ENCODE assay signal across 18 cellular contexts in genomic region chr4:72592076-72592475, GRCh38. TPM values are rescaled to one million over a fixed set of nuclear protein-coding genes. Genes with fewer than 3 reads are reported as not detected.
"Had no signal": no experiment of that assay in that cellular context is flagged by ENCODE, and none has a peak within 500 bp of the region (broad histone marks: within the 10 kb centered on the region; RNA-seq: fewer than 3 reads in every experiment).

No MANE protein-coding gene starts in this region.

- H3K27ac ChIP-seq: gastrocnemius medialis, parathyroid adenoma, prostate gland, right lobe of liver, testis, tibial nerve, upper lobe of right lung, vagina had no signal

- H2AFZ ChIP-seq: parathyroid adenoma had no signal

- H3K4me3 ChIP-seq: gastrocnemius medialis, prostate gland, right lobe of liver, testis, tibial nerve, upper lobe of right lung, vagina had no signal

- H3K9me3 ChIP-seq: gastrocnemius medialis, prostate gland, right lobe of liver, testis, tibial nerve, upper lobe of right lung, vagina had no signal

- H3K36me3 ChIP-seq: gastrocnemius medialis, prostate gland, right lobe of liver, tibial nerve, upper lobe of right lung, vagina had no signal

- H3K27me3 ChIP-seq: gastrocnemius medialis, right lobe of liver, testis, tibial nerve, upper lobe of right lung, vagina had no signal

- H3K27ac Mint-ChIP-seq: natural killer cell; stimulated activated effector memory CD8-positive, alpha-beta T cell treated with anti-CD3 and anti-CD28 coated beads, Interleukin-12 subunit alpha, Interleukin-12 subunit beta, amount 100 ng/mL, for 72 hours had no signal

- H3K9ac ChIP-seq: parathyroid adenoma had no signal

- H3K36me3 Mint-ChIP-seq: mesothelial cell of epicardium; natural killer cell; stimulated activated effector memory CD8-positive, alpha-beta T cell treated with anti-CD3 and anti-CD28 coated beads, Interleukin-12 subunit alpha, Interleukin-12 subunit beta, amount 100 ng/mL, for 72 hours had no signal

- H3K4me3 Mint-ChIP-seq: mesothelial cell of epicardium; natural killer cell; stimulated activated effector memory CD8-positive, alpha-beta T cell treated with anti-CD3 and anti-CD28 coated beads, Interleukin-12 subunit alpha, Interleukin-12 subunit beta, amount 100 ng/mL, for 72 hours had no signal

- H3K4me1 Mint-ChIP-seq: natural killer cell; stimulated activated effector memory CD8-positive, alpha-beta T cell treated with anti-CD3 and anti-CD28 coated beads, Interleukin-12 subunit alpha, Interleukin-12 subunit beta, amount 100 ng/mL, for 72 hours had no signal

- ATAC-seq: gastrocnemius medialis; left lobe of liver; natural killer cell; right lobe of liver; stimulated activated effector memory CD8-positive, alpha-beta T cell treated with anti-CD3 and anti-CD28 coated beads, Interleukin-12 subunit alpha, Interleukin-12 subunit beta, amount 100 ng/mL, for 72 hours; stimulated activated naive CD8-positive, alpha-beta T cell treated with anti-CD3 and anti-CD28 coated beads, Interleukin-15, Interleukin-2, amounts not matched to agents 100 U/mL and 50 U/mL, for 24 hours; upper lobe of right lung had no signal

- H3K4me1 ChIP-seq: gastrocnemius medialis, parathyroid adenoma, prostate gland, testis, tibial nerve, upper lobe of right lung, vagina had no signal

- DNase-seq: gastrocnemius medialis; glutamatergic neuron; islet precursor cell; natural killer cell; right lobe of liver; stimulated activated CD4-positive, alpha-beta T cell treated with anti-CD3 and anti-CD28 coated beads, Interleukin-4, amount 100 ng/mL, for 1 hour; stimulated activated CD8-positive, alpha-beta memory T cell treated with anti-CD3 and anti-CD28 coated beads, Interleukin-4, amount 100 ng/mL, for 48 hours; stimulated activated naive CD8-positive, alpha-beta T cell treated with anti-CD3 and anti-CD28 coated beads, Interleukin-15, Interleukin-2, amounts not matched to agents 100 U/mL and 50 U/mL, for 24 hours; testis; upper lobe of right lung had no signal

RNA-seq across cellular contexts. Expression of gene ADAMTS3, which starts 23.1 kb away (rescaled TPM):
- total RNA-seq: myocyte had no signal
